Comparison of ENCODE assay signal across 1 cellular context in genomic region chr6:30541515-30542403, GRCh38.
A peak's percentile ranks its signal among the peaks of the same experiment; 100 is the strongest.
TF ChIP-seq lines count a peak whose summit lies in the region.

No MANE protein-coding gene starts in this region.

TF ChIP-seq in K562, 482 proteins besides CTCF, POLR2A, EP300 and RAD21 (continued from another document and continues in another):
- TF ChIP-seq, protein P1, sequence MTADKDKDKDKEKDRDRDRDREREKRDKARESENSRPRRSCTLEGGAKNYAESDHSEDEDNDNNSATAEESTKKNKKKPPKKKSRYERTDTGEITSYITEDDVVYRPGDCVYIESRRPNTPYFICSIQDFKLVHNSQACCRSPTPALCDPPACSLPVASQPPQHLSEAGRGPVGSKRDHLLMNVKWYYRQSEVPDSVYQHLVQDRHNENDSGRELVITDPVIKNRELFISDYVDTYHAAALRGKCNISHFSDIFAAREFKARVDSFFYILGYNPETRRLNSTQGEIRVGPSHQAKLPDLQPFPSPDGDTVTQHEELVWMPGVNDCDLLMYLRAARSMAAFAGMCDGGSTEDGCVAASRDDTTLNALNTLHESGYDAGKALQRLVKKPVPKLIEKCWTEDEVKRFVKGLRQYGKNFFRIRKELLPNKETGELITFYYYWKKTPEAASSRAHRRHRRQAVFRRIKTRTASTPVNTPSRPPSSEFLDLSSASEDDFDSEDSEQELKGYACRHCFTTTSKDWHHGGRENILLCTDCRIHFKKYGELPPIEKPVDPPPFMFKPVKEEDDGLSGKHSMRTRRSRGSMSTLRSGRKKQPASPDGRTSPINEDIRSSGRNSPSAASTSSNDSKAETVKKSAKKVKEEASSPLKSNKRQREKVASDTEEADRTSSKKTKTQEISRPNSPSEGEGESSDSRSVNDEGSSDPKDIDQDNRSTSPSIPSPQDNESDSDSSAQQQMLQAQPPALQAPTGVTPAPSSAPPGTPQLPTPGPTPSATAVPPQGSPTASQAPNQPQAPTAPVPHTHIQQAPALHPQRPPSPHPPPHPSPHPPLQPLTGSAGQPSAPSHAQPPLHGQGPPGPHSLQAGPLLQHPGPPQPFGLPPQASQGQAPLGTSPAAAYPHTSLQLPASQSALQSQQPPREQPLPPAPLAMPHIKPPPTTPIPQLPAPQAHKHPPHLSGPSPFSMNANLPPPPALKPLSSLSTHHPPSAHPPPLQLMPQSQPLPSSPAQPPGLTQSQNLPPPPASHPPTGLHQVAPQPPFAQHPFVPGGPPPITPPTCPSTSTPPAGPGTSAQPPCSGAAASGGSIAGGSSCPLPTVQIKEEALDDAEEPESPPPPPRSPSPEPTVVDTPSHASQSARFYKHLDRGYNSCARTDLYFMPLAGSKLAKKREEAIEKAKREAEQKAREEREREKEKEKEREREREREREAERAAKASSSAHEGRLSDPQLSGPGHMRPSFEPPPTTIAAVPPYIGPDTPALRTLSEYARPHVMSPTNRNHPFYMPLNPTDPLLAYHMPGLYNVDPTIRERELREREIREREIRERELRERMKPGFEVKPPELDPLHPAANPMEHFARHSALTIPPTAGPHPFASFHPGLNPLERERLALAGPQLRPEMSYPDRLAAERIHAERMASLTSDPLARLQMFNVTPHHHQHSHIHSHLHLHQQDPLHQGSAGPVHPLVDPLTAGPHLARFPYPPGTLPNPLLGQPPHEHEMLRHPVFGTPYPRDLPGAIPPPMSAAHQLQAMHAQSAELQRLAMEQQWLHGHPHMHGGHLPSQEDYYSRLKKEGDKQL (CRISPR knock-in tag; IDR thresholded peaks at IDR 0.05; ENCODE audit: borderline replicate concordance): no peak
- TF ChIP-seq MEF2D (tag; conservative IDR thresholded peaks at IDR 0.05; ENCODE audit: low read depth) (no peak), KLF16 (IDR thresholded peaks at IDR 0.05) (peak; percentile 52; the same call in 1 of the 2 replicates), PTRF (tag; IDR thresholded peaks at IDR 0.05) (no peak), ZNF707 (CRISPR knock-in tag; conservative IDR thresholded peaks at IDR 0.05) (no peak), ZNF12 (CRISPR knock-in tag; IDR thresholded peaks at IDR 0.05) (no peak), AFF1 (IDR thresholded peaks at IDR 0.05; ENCODE audit: low read depth in 1 of 2, partially characterized antibody in 2 of 2) (no peak), GMEB1 (CRISPR knock-in tag; IDR thresholded peaks at IDR 0.05) (no peak), TRIM24 (IDR thresholded peaks at IDR 0.05) (no peak), SP1 (CRISPR knock-in tag; IDR thresholded peaks at IDR 0.05) (no peak), MCM2 (IDR thresholded peaks at IDR 0.05; ENCODE audit: low read depth) (no peak), RBFOX2 (IDR thresholded peaks at IDR 0.05; ENCODE audit: low read depth, low read length) (no peak), ZNF655 (CRISPR knock-in tag; IDR thresholded peaks at IDR 0.05) (0 out of 2 replicates have a peak, but pooled peaks have one; percentile 30), CBFA2T3 (IDR thresholded peaks at IDR 0.05) (no peak), SPI1 (IDR thresholded peaks at IDR 0.05; ENCODE audit: borderline replicate concordance, low read depth, low read length) (no peak), BCLAF1 (IDR thresholded peaks at IDR 0.05; ENCODE audit: borderline replicate concordance in 1 of 2, control insufficient read depth in 1 of 2, low read depth in 2 of 2, low read length in 1 of 2) (no peak), MYNN (IDR thresholded peaks at IDR 0.05) (no peak), MYNN (CRISPR knock-in tag; IDR thresholded peaks at IDR 0.05) (no peak), CHD2 (IDR thresholded peaks at IDR 0.05; ENCODE audit: low read depth, low read length) (no peak), TOE1 (IDR thresholded peaks at IDR 0.05; ENCODE audit: borderline replicate concordance) (peak; percentile 32; the same call in 1 of the 2 replicates), TOE1 (CRISPR knock-in tag; IDR thresholded peaks at IDR 0.05; ENCODE audit: borderline replicate concordance, low read depth) (no peak), ETV5 (CRISPR knock-in tag; IDR thresholded peaks at IDR 0.05; ENCODE audit: low read depth) (0 out of 2 replicates have a peak, but pooled peaks have one; percentile 41), SOX6 (IDR thresholded peaks at IDR 0.05) (no peak; the same call in 1 of the 2 replicates), ZNF395 (CRISPR knock-in tag; IDR thresholded peaks at IDR 0.05) (peak; percentile 74; the same call in 1 of the 2 replicates), FOSL1 (tag; conservative IDR thresholded peaks at IDR 0.05) (0 out of 2 replicates have a peak, but pooled peaks have one; percentile 32)
- TF ChIP-seq, protein P2, sequence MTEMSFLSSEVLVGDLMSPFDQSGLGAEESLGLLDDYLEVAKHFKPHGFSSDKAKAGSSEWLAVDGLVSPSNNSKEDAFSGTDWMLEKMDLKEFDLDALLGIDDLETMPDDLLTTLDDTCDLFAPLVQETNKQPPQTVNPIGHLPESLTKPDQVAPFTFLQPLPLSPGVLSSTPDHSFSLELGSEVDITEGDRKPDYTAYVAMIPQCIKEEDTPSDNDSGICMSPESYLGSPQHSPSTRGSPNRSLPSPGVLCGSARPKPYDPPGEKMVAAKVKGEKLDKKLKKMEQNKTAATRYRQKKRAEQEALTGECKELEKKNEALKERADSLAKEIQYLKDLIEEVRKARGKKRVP (CRISPR knock-in tag; IDR thresholded peaks at IDR 0.05): no peak
- TF ChIP-seq, protein P3, sequence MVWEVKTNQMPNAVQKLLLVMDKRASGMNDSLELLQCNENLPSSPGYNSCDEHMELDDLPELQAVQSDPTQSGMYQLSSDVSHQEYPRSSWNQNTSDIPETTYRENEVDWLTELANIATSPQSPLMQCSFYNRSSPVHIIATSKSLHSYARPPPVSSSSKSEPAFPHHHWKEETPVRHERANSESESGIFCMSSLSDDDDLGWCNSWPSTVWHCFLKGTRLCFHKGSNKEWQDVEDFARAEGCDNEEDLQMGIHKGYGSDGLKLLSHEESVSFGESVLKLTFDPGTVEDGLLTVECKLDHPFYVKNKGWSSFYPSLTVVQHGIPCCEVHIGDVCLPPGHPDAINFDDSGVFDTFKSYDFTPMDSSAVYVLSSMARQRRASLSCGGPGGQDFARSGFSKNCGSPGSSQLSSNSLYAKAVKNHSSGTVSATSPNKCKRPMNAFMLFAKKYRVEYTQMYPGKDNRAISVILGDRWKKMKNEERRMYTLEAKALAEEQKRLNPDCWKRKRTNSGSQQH (CRISPR knock-in tag; IDR thresholded peaks at IDR 0.05): 0 out of 2 replicates have a peak, but pooled peaks have one; percentile 3
- TF ChIP-seq, protein P4, sequence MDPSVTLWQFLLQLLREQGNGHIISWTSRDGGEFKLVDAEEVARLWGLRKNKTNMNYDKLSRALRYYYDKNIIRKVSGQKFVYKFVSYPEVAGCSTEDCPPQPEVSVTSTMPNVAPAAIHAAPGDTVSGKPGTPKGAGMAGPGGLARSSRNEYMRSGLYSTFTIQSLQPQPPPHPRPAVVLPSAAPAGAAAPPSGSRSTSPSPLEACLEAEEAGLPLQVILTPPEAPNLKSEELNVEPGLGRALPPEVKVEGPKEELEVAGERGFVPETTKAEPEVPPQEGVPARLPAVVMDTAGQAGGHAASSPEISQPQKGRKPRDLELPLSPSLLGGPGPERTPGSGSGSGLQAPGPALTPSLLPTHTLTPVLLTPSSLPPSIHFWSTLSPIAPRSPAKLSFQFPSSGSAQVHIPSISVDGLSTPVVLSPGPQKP (CRISPR knock-in tag; IDR thresholded peaks at IDR 0.05): no peak
